ENCODE assay signal across 15 cellular contexts in the genomic region with DNA sequence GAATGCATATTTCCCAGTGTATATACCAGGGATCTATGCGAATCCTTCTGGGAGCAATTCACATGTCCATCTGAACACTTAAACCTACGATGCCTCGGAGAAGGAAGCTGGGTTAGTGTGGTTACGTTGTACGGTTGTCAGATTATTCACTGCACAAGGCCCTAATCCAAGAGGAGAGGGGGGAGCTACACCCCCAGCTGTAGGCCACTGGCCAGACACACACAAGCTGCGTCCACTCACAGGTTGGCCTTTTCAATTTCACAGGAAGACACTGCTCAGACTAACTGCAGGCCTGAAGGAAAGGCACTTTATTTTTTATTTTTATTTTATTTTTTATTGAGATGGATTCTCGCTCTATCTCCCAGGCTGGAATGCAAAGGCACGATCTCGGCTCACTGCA.
DNase-seq lines count a peak whose midpoint lies in the region; ATAC-seq and TF ChIP-seq lines count a peak whose summit lies in the region.
"Had no signal": no experiment of that assay in that cellular context is flagged by ENCODE, and none has a peak within 500 bp of the region (broad histone marks: within the 10 kb centered on the region; RNA-seq: fewer than 3 reads in every experiment).

No MANE protein-coding gene starts in this region.

- DNase-seq in heart right ventricle, result no peak
- DNase-seq in left lung, result no peak
- peak; percentile 77 to 83 for DNase-seq in uterus
- no peak for DNase-seq in RKO (ENCODE audit: low spot score)
- DNase-seq in stimulated activated CD4-positive, alpha-beta T cell treated with anti-CD3 and anti-CD28 coated beads, Interleukin-4, amount 100 ng/mL, for 1 hour, result no peak
- DNase-seq: Calu3; CD8-positive, alpha-beta T cell; DMS79 treated with DMSO at 0.1 percent for 48 hours; GF-D8; GM23248 had no signal

- ATAC-seq in gastroesophageal sphincter (peak; percentile 81), heart right ventricle (peak in 7 of 8 donors; percentile 55 to 78 (median 69)), left lung (peak; percentile 21), GM18505 (IDR thresholded peaks at IDR 0.05; ENCODE audit: unreplicated experiment) (no peak)
- ATAC-seq: CD8-positive, alpha-beta T cell; HepG2 had no signal

- TF ChIP-seq POLR2A in gastroesophageal sphincter (IDR thresholded peaks at IDR 0.05) (no peak), uterus (IDR thresholded peaks at IDR 0.05) (no peak), GM18505 (IDR thresholded peaks at IDR 0.05; ENCODE audit: borderline replicate concordance, extremely low read depth, insufficient read depth, insufficient read length) (no peak)

- H3K27ac ChIP-seq in gastroesophageal sphincter, result peak overlapping the region in 1 of 4 donors; percentile 22
- H3K27ac ChIP-seq in heart right ventricle, result peak overlapping the region in 1 of 10 donors; percentile 16
- H3K27ac ChIP-seq in left lung, result no peak overlapping the region
- peak overlapping the region; percentile 51 to 59 for H3K27ac ChIP-seq in uterus
- H3K27ac ChIP-seq: BLaER1 treated with 17β-estradiol and CSF1 and Interleukin-3, amounts not matched to agents 10 nM and 100 nM; GM23248 had no signal

- TF ChIP-seq EP300 in gastroesophageal sphincter (IDR thresholded peaks at IDR 0.05), result no peak

- intact Hi-C loops in heart right ventricle (cut with DNase I), result no loop called here
- intact Hi-C loops in left lung (cut with DNase I), result no loop called here
- intact Hi-C loops in uterus (cut with DNase I; ENCODE audit: low total_unique reads), result no loop called here

- H3K36me3 ChIP-seq in gastroesophageal sphincter (no peaks in the 10 kb centered on the region), heart right ventricle (no peaks in the 10 kb centered on the region), left lung (no peaks in the 10 kb centered on the region), uterus (no peaks in the 10 kb centered on the region)
- H3K36me3 ChIP-seq: HAP-1 had no signal

- H3K4me1 ChIP-seq in gastroesophageal sphincter (peaks cover 0 to 32% (median 0%) of the 10 kb centered on the region in 3 donors), heart right ventricle (peaks cover 0 to 80% (median 18%) of the 10 kb centered on the region in 9 donors), left lung (peaks cover 0 to 28% of the 10 kb centered on the region in 2 donors), uterus (peaks cover 0 to 5% of the 10 kb centered on the region in 2 donors)
- H3K4me1 ChIP-seq: HAP-1 had no signal

- TF ChIP-seq CTCF in gastroesophageal sphincter (IDR thresholded peaks at IDR 0.05) (no peak), heart right ventricle (IDR thresholded peaks at IDR 0.05) (no peak), left lung (IDR thresholded peaks at IDR 0.05) (no peak), uterus (IDR thresholded peaks at IDR 0.05) (no peak)

- H3K4me3 ChIP-seq in gastroesophageal sphincter, result no peak overlapping the region
- no peak overlapping the region for H3K4me3 ChIP-seq in heart right ventricle
- H3K4me3 ChIP-seq in left lung, result no peak overlapping the region
- no peak overlapping the region for H3K4me3 ChIP-seq in uterus
- H3K4me3 ChIP-seq: BLaER1 treated with 17β-estradiol and CSF1 and Interleukin-3, amounts not matched to agents 10 nM and 100 nM; GM23248; HAP-1 had no signal

- 47 to 57% methylated on average over 8 to 9 of the region's 9 CpGs for WGBS in gastroesophageal sphincter (ENCODE audit: low coverage in 1 of 2), 2 donors
- 81 to 84% methylated on average over 9 of the region's 9 CpGs for WGBS in heart right ventricle, 2 donors

- H3K27me3 ChIP-seq in gastroesophageal sphincter (no peaks in the 10 kb centered on the region), heart right ventricle (no peaks in the 10 kb centered on the region), left lung (no peaks in the 10 kb centered on the region), uterus (no peaks in the 10 kb centered on the region)
- H3K27me3 ChIP-seq: BLaER1 treated with 17β-estradiol and CSF1 and Interleukin-3, amounts not matched to agents 10 nM and 100 nM had no signal

- H3K9me3 ChIP-seq in gastroesophageal sphincter, result no peaks in the 10 kb centered on the region
- H3K9me3 ChIP-seq in heart right ventricle, result no peaks in the 10 kb centered on the region
- H3K9me3 ChIP-seq in left lung, result no peaks in the 10 kb centered on the region
- no peaks in the 10 kb centered on the region for H3K9me3 ChIP-seq in uterus
- H3K9me3 ChIP-seq: HAP-1 had no signal

Comparison
In these comparisons a context has a peak if more than half of its experiments do, and no peak if none do; other contexts are left out.
1. H3K27ac ChIP-seq: peak in uterus (2 of 2); none in left lung (0 of 2).
2. DNase-seq: peak in uterus (2 of 2); none in heart right ventricle (0 of 2), left lung (0 of 2), RKO (single experiment) and stimulated activated CD4-positive, alpha-beta T cell treated with anti-CD3 and anti-CD28 coated beads, Interleukin-4, amount 100 ng/mL, for 1 hour (single experiment).